In the genomic region with DNA sequence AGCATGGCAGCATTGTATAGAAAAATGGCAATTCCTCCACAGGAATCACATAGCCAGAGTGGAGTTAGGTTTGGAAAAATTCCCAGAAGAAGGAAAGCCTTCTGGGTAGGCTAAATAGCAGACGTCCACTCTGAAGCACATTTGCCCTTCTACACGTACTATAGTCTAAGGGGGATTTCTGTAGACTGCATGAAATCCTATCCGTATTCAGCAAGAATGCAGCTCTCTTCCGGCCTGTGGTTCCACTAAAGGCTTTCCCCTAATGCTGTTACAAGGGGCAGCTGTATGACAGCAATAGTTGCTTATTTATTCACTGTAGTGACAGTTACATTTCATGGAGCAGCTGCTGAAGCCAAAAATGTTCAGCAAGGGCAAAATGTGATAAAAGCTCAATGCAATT, we compare ENCODE assay signal across 1 cellular context.
TF ChIP-seq lines count a peak whose summit lies in the region.

No MANE protein-coding gene starts in this region.

TF ChIP-seq in GM23338, 12 proteins besides CTCF, POLR2A, EP300 and RAD21:
- TF ChIP-seq, protein P1, sequence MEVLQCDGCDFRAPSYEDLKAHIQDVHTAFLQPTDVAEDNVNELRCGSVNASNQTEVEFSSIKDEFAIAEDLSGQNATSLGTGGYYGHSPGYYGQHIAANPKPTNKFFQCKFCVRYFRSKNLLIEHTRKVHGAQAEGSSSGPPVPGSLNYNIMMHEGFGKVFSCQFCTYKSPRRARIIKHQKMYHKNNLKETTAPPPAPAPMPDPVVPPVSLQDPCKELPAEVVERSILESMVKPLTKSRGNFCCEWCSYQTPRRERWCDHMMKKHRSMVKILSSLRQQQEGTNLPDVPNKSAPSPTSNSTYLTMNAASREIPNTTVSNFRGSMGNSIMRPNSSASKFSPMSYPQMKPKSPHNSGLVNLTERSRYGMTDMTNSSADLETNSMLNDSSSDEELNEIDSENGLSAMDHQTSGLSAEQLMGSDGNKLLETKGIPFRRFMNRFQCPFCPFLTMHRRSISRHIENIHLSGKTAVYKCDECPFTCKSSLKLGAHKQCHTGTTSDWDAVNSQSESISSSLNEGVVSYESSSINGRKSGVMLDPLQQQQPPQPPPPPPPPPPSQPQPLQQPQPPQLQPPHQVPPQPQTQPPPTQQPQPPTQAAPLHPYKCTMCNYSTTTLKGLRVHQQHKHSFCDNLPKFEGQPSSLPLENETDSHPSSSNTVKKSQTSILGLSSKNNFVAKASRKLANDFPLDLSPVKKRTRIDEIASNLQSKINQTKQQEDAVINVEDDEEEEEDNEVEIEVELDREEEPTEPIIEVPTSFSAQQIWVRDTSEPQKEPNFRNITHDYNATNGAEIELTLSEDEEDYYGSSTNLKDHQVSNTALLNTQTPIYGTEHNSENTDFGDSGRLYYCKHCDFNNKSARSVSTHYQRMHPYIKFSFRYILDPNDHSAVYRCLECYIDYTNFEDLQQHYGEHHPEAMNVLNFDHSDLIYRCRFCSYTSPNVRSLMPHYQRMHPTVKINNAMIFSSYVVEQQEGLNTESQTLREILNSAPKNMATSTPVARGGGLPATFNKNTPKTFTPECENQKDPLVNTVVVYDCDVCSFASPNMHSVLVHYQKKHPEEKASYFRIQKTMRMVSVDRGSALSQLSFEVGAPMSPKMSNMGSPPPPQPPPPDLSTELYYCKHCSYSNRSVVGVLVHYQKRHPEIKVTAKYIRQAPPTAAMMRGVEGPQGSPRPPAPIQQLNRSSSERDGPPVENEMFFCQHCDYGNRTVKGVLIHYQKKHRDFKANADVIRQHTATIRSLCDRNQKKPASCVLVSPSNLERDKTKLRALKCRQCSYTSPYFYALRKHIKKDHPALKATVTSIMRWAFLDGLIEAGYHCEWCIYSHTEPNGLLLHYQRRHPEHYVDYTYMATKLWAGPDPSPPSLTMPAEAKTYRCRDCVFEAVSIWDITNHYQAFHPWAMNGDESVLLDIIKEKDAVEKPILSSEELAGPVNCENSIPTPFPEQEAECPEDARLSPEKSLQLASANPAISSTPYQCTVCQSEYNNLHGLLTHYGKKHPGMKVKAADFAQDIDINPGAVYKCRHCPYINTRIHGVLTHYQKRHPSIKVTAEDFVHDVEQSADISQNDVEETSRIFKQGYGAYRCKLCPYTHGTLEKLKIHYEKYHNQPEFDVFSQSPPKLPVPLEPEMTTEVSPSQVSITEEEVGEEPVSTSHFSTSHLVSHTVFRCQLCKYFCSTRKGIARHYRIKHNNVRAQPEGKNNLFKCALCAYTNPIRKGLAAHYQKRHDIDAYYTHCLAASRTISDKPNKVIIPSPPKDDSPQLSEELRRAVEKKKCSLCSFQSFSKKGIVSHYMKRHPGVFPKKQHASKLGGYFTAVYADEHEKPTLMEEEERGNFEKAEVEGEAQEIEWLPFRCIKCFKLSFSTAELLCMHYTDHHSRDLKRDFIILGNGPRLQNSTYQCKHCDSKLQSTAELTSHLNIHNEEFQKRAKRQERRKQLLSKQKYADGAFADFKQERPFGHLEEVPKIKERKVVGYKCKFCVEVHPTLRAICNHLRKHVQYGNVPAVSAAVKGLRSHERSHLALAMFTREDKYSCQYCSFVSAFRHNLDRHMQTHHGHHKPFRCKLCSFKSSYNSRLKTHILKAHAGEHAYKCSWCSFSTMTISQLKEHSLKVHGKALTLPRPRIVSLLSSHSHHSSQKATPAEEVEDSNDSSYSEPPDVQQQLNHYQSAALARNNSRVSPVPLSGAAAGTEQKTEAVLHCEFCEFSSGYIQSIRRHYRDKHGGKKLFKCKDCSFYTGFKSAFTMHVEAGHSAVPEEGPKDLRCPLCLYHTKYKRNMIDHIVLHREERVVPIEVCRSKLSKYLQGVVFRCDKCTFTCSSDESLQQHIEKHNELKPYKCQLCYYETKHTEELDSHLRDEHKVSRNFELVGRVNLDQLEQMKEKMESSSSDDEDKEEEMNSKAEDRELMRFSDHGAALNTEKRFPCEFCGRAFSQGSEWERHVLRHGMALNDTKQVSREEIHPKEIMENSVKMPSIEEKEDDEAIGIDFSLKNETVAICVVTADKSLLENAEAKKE (CRISPR knock-in tag; IDR thresholded peaks at IDR 0.05): no peak
- TF ChIP-seq ETS1 (IDR thresholded peaks at IDR 0.05) (no peak), STAT1 (IDR thresholded peaks at IDR 0.05; ENCODE audit: unreplicated experiment) (no peak), NANOG (IDR thresholded peaks at IDR 0.05; ENCODE audit: borderline replicate concordance) (no peak), POLR2AphosphoS5 (IDR thresholded peaks at IDR 0.05; ENCODE audit: low read depth) (no peak), ZNF114 (CRISPR knock-in tag; IDR thresholded peaks at IDR 0.05) (no peak), EZH2 (IDR thresholded peaks at IDR 0.05; ENCODE audit: low read depth, unreplicated experiment) (no peak), JUNB (IDR thresholded peaks at IDR 0.05; ENCODE audit: unreplicated experiment) (no peak), EZH2phosphoT487 (IDR thresholded peaks at IDR 0.05; ENCODE audit: unreplicated experiment) (no peak), ZNF331 (CRISPR knock-in tag; IDR thresholded peaks at IDR 0.05; ENCODE audit: low read depth) (no peak), CREB1 (CRISPR knock-in tag; IDR thresholded peaks at IDR 0.05; ENCODE audit: low read depth) (no peak), REST (IDR thresholded peaks at IDR 0.05; ENCODE audit: unreplicated experiment) (no peak)
